Comparison of ENCODE assay signal across 12 cellular contexts in the genomic region with DNA sequence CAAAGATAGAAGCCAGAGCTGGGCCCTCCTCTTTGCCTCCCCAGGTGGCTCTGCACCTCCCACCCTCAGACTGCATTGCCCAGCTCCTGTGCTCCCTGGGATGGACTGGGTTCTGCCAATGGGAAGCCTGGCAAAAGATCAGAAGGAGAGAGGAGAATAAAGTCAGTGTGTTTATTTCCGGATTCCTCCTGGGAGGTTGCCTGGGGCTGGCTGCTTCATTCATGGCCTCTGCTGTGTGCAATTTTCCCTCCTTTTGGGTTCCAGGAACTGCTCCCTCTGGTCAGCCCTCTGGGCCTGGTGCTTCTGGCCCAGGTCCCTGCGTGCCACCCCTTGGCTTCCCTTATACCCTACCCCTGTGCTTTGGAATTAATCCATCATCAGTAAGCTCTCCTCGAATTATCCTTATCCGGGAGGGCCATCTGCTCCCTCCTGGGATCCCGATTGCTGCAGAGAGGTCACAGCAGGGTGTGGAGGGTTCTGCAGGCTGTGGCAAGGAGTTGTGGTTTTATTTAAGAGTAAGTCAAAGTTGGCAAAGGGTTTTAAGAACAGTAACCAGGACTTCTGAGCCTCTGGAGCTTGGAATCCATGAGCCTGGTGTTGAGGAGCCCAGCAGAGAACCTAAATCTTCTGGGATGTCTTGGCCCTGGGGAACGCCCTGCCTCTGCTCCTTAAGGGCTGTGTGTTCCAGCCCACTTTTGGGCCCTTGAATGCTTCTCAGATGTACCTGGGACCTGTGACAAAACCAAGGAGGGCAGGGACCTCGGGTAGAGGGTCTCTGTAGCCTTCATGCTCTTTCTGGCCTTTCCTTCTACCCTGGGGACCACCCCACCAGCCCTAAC. TPM values are rescaled to one million over a fixed set of nuclear protein-coding genes. Genes with fewer than 3 reads are reported as not detected.
DNase-seq lines count a peak whose midpoint lies in the region; ATAC-seq lines count a peak whose summit lies in the region.
"Had no signal": no experiment of that assay in that cellular context is flagged by ENCODE, and none has a peak within 500 bp of the region (broad histone marks: within the 10 kb centered on the region; RNA-seq: fewer than 3 reads in every experiment).

No MANE protein-coding gene starts in this region.

- H3K9me3 ChIP-seq in subcutaneous abdominal adipose tissue (ENCODE audit: control insufficient read depth in 5 of 5, low read length in 5 of 5) = no peaks in the 10 kb centered on the region
- H3K9me3 ChIP-seq: spleen had no signal

- no peaks in the 10 kb centered on the region for H3K9me3 Mint-ChIP-seq in activated T-helper 1 cell treated with anti-CD3 and anti-CD28 coated beads, Interleukin-12 subunit alpha, Interleukin-12 subunit beta, Interleukin-2, Interleukin-4 antibody, amounts not matched to agents 30 ng/mL and 10 ng/mL and 1 ng/mL, durations not matched to agents 14 hours and 24 hours and 36 hours

- peaks cover 0 to 4% (median 0%) of the 10 kb centered on the region in 5 donors for H3K27me3 ChIP-seq in subcutaneous abdominal adipose tissue (ENCODE audit: control insufficient read depth in 5 of 5, insufficient read depth in 4 of 5, low read length in 5 of 5)
- H3K27me3 ChIP-seq: spleen had no signal

- no peaks in the 10 kb centered on the region for H3K27me3 Mint-ChIP-seq in activated T-helper 1 cell treated with anti-CD3 and anti-CD28 coated beads, Interleukin-12 subunit alpha, Interleukin-12 subunit beta, Interleukin-2, Interleukin-4 antibody, amounts not matched to agents 30 ng/mL and 10 ng/mL and 1 ng/mL, durations not matched to agents 14 hours and 24 hours and 36 hours (ENCODE audit: insufficient read depth)

- H3K4me3 ChIP-seq in subcutaneous abdominal adipose tissue (ENCODE audit: low read depth in 1 of 5, low read length in 5 of 5) = no peak overlapping the region
- H3K4me3 ChIP-seq: spleen had no signal

- peaks cover 14 to 32% (median 28%) of the 10 kb centered on the region in 5 donors for H3K4me1 ChIP-seq in subcutaneous abdominal adipose tissue (ENCODE audit: control insufficient read depth in 5 of 5, insufficient read depth in 5 of 5, low read length in 5 of 5)
- H3K4me1 ChIP-seq: spleen had no signal

- intact Hi-C loops in activated T-helper 1 cell treated with anti-CD3 and anti-CD28 coated beads, Interleukin-12 subunit alpha, Interleukin-12 subunit beta, Interleukin-2, Interleukin-4 antibody, amounts not matched to agents 30 ng/mL and 10 ng/mL and 1 ng/mL, durations not matched to agents 14 hours and 24 hours and 36 hours (cut with micrococcal nuclease) = loop anchor here (1.0 to 10.0 kb wide), 2 partner anchors 30 to 724 kb away; a partner anchor contains a TSS
- intact Hi-C loops in Right ventricle myocardium superior (cut with DNase I) = no loop called here

- H3K27ac ChIP-seq in subcutaneous abdominal adipose tissue (ENCODE audit: low read depth, low read length) = peak overlapping the region; percentile 67
- H3K27ac ChIP-seq: spleen had no signal

- H3K4me3 Mint-ChIP-seq in activated T-helper 1 cell treated with anti-CD3 and anti-CD28 coated beads, Interleukin-12 subunit alpha, Interleukin-12 subunit beta, Interleukin-2, Interleukin-4 antibody, amounts not matched to agents 30 ng/mL and 10 ng/mL and 1 ng/mL, durations not matched to agents 14 hours and 24 hours and 36 hours = no peak overlapping the region
- H3K4me3 Mint-ChIP-seq: type B pancreatic cell had no signal

- DNase-seq in HT1080 (ENCODE audit: low read depth) (peak; percentile 75), Right ventricle myocardium superior (peak; percentile 57), SIG-M5 (lab: John Stamatoyannopoulos, UW) (no peak)
- DNase-seq in activated T-helper 1 cell treated with anti-CD3 and anti-CD28 coated beads, Interleukin-12 subunit alpha, Interleukin-12 subunit beta, Interleukin-2, Interleukin-4 antibody, amounts not matched to agents 30 ng/mL and 10 ng/mL and 1 ng/mL, durations not matched to agents 14 hours and 24 hours and 36 hours (ENCODE audit: low spot score) = no peak
- DNase-seq in stimulated activated CD4-positive, alpha-beta T cell treated with anti-CD3 and anti-CD28 coated beads, Interleukin-15, amount 100 ng/mL, for 24 hours = no peak
- DNase-seq: activated naive CD4-positive, alpha-beta T cell treated with anti-CD3 and anti-CD28 coated beads, Interleukin-2, amount 50 U/mL, for 16 hours; KBM-7; spleen had no signal

- no peaks in the 10 kb centered on the region for H3K36me3 ChIP-seq in subcutaneous abdominal adipose tissue (ENCODE audit: control insufficient read depth in 5 of 5, insufficient read depth in 5 of 5, low read length in 5 of 5)
- H3K36me3 ChIP-seq: spleen had no signal

- H3K27ac Mint-ChIP-seq in activated T-helper 1 cell treated with anti-CD3 and anti-CD28 coated beads, Interleukin-12 subunit alpha, Interleukin-12 subunit beta, Interleukin-2, Interleukin-4 antibody, amounts not matched to agents 30 ng/mL and 10 ng/mL and 1 ng/mL, durations not matched to agents 14 hours and 24 hours and 36 hours = peak overlapping the region; percentile 37
- H3K27ac Mint-ChIP-seq: type B pancreatic cell had no signal

- ATAC-seq in Right ventricle myocardium superior (ENCODE audit: poor library complexity) = peak; percentile 67
- no peak for ATAC-seq in HG03108 (IDR thresholded peaks at IDR 0.05; ENCODE audit: unreplicated experiment)
- no peak for ATAC-seq in HG02623 (IDR thresholded peaks at IDR 0.05; ENCODE audit: unreplicated experiment)

- peaks cover 17% of the 10 kb centered on the region for H3K4me1 Mint-ChIP-seq in activated T-helper 1 cell treated with anti-CD3 and anti-CD28 coated beads, Interleukin-12 subunit alpha, Interleukin-12 subunit beta, Interleukin-2, Interleukin-4 antibody, amounts not matched to agents 30 ng/mL and 10 ng/mL and 1 ng/mL, durations not matched to agents 14 hours and 24 hours and 36 hours (ENCODE audit: low read depth)

- H3K9ac ChIP-seq in subcutaneous abdominal adipose tissue (ENCODE audit: low read length in 5 of 5) = peak overlapping the region in 2 of 5 donors; percentile 3 to 39

- H3K36me3 Mint-ChIP-seq in activated T-helper 1 cell treated with anti-CD3 and anti-CD28 coated beads, Interleukin-12 subunit alpha, Interleukin-12 subunit beta, Interleukin-2, Interleukin-4 antibody, amounts not matched to agents 30 ng/mL and 10 ng/mL and 1 ng/mL, durations not matched to agents 14 hours and 24 hours and 36 hours (ENCODE audit: low read depth) = no peaks in the 10 kb centered on the region
- H3K36me3 Mint-ChIP-seq: type B pancreatic cell had no signal

RNA-seq across cellular contexts. Expression of a gene that starts 8.2 kb away (rescaled TPM):
- total RNA-seq in HT1080 (2014; rRNA removed; shearing (Covaris generic)) = 56.0 and 73.6 TPM in 2 replicates
- polyA plus RNA-seq in HT1080 (2015; cell fraction: cytosol; rRNA removed) = 98.7 and 123 TPM in 2 replicates
- polyA plus RNA-seq in HT1080 (2015; cell fraction: nucleus; rRNA removed) = 232 and 246 TPM in 2 replicates
- not detected in 2 replicates for total RNA-seq in activated T-helper 1 cell treated with anti-CD3 and anti-CD28 coated beads, Interleukin-12 subunit alpha, Interleukin-12 subunit beta, Interleukin-2, Interleukin-4 antibody, amounts not matched to agents 30 ng/mL and 10 ng/mL and 1 ng/mL, durations not matched to agents 14 hours and 24 hours and 36 hours
- total RNA-seq in Right ventricle myocardium superior = 102 TPM

RNA-seq across cellular contexts. Expression of a gene that starts 38.1 kb away (rescaled TPM):
- 11.5 and 11.9 TPM in 2 replicates for total RNA-seq in HT1080 (2014; rRNA removed; shearing (Covaris generic))
- polyA plus RNA-seq in HT1080 (2015; cell fraction: cytosol; rRNA removed) = 10.0 and 13.6 TPM in 2 replicates
- 21.9 and 25.6 TPM in 2 replicates for polyA plus RNA-seq in HT1080 (2015; cell fraction: nucleus; rRNA removed)
- 1.5 and 2.2 TPM in 2 replicates for total RNA-seq in activated T-helper 1 cell treated with anti-CD3 and anti-CD28 coated beads, Interleukin-12 subunit alpha, Interleukin-12 subunit beta, Interleukin-2, Interleukin-4 antibody, amounts not matched to agents 30 ng/mL and 10 ng/mL and 1 ng/mL, durations not matched to agents 14 hours and 24 hours and 36 hours
- 9.6 TPM for total RNA-seq in Right ventricle myocardium superior

Comparison
In these comparisons a context has a peak if more than half of its experiments do, and no peak if none do; other contexts are left out.
1. DNase-seq: peak in HT1080 (single experiment) and Right ventricle myocardium superior (single experiment); none in activated T-helper 1 cell treated with anti-CD3 and anti-CD28 coated beads, Interleukin-12 subunit alpha, Interleukin-12 subunit beta, Interleukin-2, Interleukin-4 antibody, amounts not matched to agents 30 ng/mL and 10 ng/mL and 1 ng/mL, durations not matched to agents 14 hours and 24 hours and 36 hours (single experiment), stimulated activated CD4-positive, alpha-beta T cell treated with anti-CD3 and anti-CD28 coated beads, Interleukin-15, amount 100 ng/mL, for 24 hours (single experiment) and SIG-M5 (single experiment).
2. RNA of a gene that starts 8.2 kb away (total RNA-seq): 102 TPM in Right ventricle myocardium superior (single experiment) and 56.0 to 73.6 TPM in HT1080; not detected in activated T-helper 1 cell treated with anti-CD3 and anti-CD28 coated beads, Interleukin-12 subunit alpha, Interleukin-12 subunit beta, Interleukin-2, Interleukin-4 antibody, amounts not matched to agents 30 ng/mL and 10 ng/mL and 1 ng/mL, durations not matched to agents 14 hours and 24 hours and 36 hours; every median in the first group is over 10 times any median in the second.